ENCODE assay signal across 23 cellular contexts in genomic region chr6:169220068-169220964, GRCh38. TPM values are rescaled to one million over a fixed set of nuclear protein-coding genes. Genes with fewer than 3 reads are reported as not detected.
A peak's percentile ranks its signal among the peaks of the same experiment; 100 is the strongest.
DNase-seq lines count a peak whose midpoint lies in the region; ATAC-seq and TF ChIP-seq lines count a peak whose summit lies in the region.
"Had no signal": no experiment of that assay in that cellular context is flagged by ENCODE, and none has a peak within 500 bp of the region (broad histone marks: within the 10 kb centered on the region; RNA-seq: fewer than 3 reads in every experiment).

No MANE protein-coding gene starts in this region.

- H3K9me3 Mint-ChIP-seq in HFFc6: no peaks in the 10 kb centered on the region

- no peak for ATAC-seq in HG02571 (IDR thresholded peaks at IDR 0.05; ENCODE audit: unreplicated experiment)
- ATAC-seq: PC-3 had no signal

- intact Hi-C loops in posterior vena cava (cut with DNase I): no loop called here

- no peak for TF ChIP-seq CTCF in HFFc6 (IDR thresholded peaks at IDR 0.05)

- peaks cover 45% of the 10 kb centered on the region for H3K4me1 Mint-ChIP-seq in HFFc6 (ENCODE audit: low read depth)

- peaks cover 3% of the 10 kb centered on the region for H3K27me3 Mint-ChIP-seq in HFFc6 (ENCODE audit: insufficient read depth)
- H3K27me3 Mint-ChIP-seq: CD4-positive, CD25-positive, alpha-beta regulatory T cell had no signal

- H3K36me3 Mint-ChIP-seq in HFFc6 (ENCODE audit: low read depth): peaks cover 91% of the 10 kb centered on the region
- H3K36me3 Mint-ChIP-seq: CD4-positive, CD25-positive, alpha-beta regulatory T cell had no signal

- no peak overlapping the region for H3K4me3 Mint-ChIP-seq in HFFc6
- H3K4me3 Mint-ChIP-seq: CD4-positive, CD25-positive, alpha-beta regulatory T cell had no signal

- peak overlapping the region; percentile 6; the same call in 1 of the 2 replicates for H3K27ac Mint-ChIP-seq in HFFc6
- H3K27ac Mint-ChIP-seq: CD4-positive, CD25-positive, alpha-beta regulatory T cell had no signal

- DNase-seq in activated CD8-positive, alpha-beta memory T cell treated with anti-CD3 and anti-CD28 coated beads for 24 hours: peak; percentile 41
- DNase-seq in activated CD8-positive, alpha-beta memory T cell treated with anti-CD3 and anti-CD28 coated beads, Interleukin-2, amount 50 U/mL, for 4 hours: no peak
- DNase-seq in HFFc6 (no peak), islet precursor cell (peak; percentile 29), posterior vena cava (ENCODE audit: low spot score) (peak; percentile 76), CD1c-positive myeloid dendritic cell (ENCODE audit: extremely low spot score) (no peak), NCI-H128 (lab: John Stamatoyannopoulos, UW; ENCODE audit: unreplicated experiment) (no peak)
- DNase-seq: 8988T; ACHN; CD4-positive, CD25-positive, alpha-beta regulatory T cell; DMS153; DND-41; KBM-7; MG63; NCI-H1105 treated with DMSO at 0.1 percent for 48 hours; NCI-H2029 treated with DMSO at 0.1 percent for 48 hours; NCI-H446 treated with DMSO at 0.1 percent for 48 hours; NCI-H82; NK-92 treated with Interleukin-12 subunit alpha and Interleukin-12 subunit beta, amount 100 ng/mL, for 24 hours; PC-3; Right ventricle myocardium superior had no signal

RNA-seq across cellular contexts. Expression of gene THBS2, which starts 33.3 kb away (rescaled TPM):
- 100 to 1,000 TPM; 156 to 254 (median 218) TPM for total RNA-seq in HFFc6 (2021; fragmentation: NEBNext Ultra II Directional; extraction: Animal tissue kit (Norgen Biotek cat#: 25700))
- total RNA-seq in posterior vena cava: 100 to 1,000 TPM; 358 to 373 TPM
- total RNA-seq: CD4-positive, CD25-positive, alpha-beta regulatory T cell; PC-3; SJSA1 had no signal

Comparison
In these comparisons a context has a peak if more than half of its experiments do, and no peak if none do; other contexts are left out.
1. DNase-seq: peak in activated CD8-positive, alpha-beta memory T cell treated with anti-CD3 and anti-CD28 coated beads for 24 hours (single experiment), islet precursor cell (single experiment) and posterior vena cava (single experiment); none in activated CD8-positive, alpha-beta memory T cell treated with anti-CD3 and anti-CD28 coated beads, Interleukin-2, amount 50 U/mL, for 4 hours (single experiment), HFFc6 (single experiment), CD1c-positive myeloid dendritic cell (single experiment) and NCI-H128 (single experiment).